ENCODE assay signal across 21 cellular contexts in genomic region chr20:2806351-2806701, GRCh38. TPM values are rescaled to one million over a fixed set of nuclear protein-coding genes. Genes with fewer than 3 reads are reported as not detected.
DNase-seq lines count a peak whose midpoint lies in the region; ATAC-seq and TF ChIP-seq lines count a peak whose summit lies in the region.
"Had no signal": no experiment of that assay in that cellular context is flagged by ENCODE, and none has a peak within 500 bp of the region (broad histone marks: within the 10 kb centered on the region; RNA-seq: fewer than 3 reads in every experiment).

No MANE protein-coding gene starts in this region.

- H3K27me3 Mint-ChIP-seq in osteocyte (ENCODE audit: unreplicated experiment) = peaks cover 32% of the 10 kb centered on the region

- TF ChIP-seq CTCF in GM13976 (IDR thresholded peaks at IDR 0.05; ENCODE audit: borderline replicate concordance, control extremely low read depth, extremely low read depth, insufficient read depth, missing control alignments) = no peak
- TF ChIP-seq CTCF in osteocyte (IDR thresholded peaks at IDR 0.05) = no peak

- peak; percentile 15 for DNase-seq in GM13976 (ENCODE audit: low spot score)
- DNase-seq in LoVo (ENCODE audit: low spot score) = peak; percentile 4
- DNase-seq in left lobe of liver (ENCODE audit: low spot score) = no peak
- peak; percentile 46 for DNase-seq in osteocyte (ENCODE audit: extremely low spot score, unreplicated experiment)
- DNase-seq in NCI-H2029 (lab: John Stamatoyannopoulos, UW) = no peak
- DNase-seq in NK-92 treated with Interleukin-12 subunit alpha and Interleukin-12 subunit beta, amount 100 ng/mL, for 24 hours (lab: John Stamatoyannopoulos, UW) = no peak
- DNase-seq in NCI-H345 treated with DMSO at 0.1 percent for 48 hours (lab: John Stamatoyannopoulos, UW; ENCODE audit: unreplicated experiment) = no peak
- DNase-seq: BE2C; CD4-positive, alpha-beta memory T cell; DMS79; NCI-H1105 treated with DMSO at 0.1 percent for 48 hours; NCI-H187; NCI-H446; NCI-H69; SHP77 treated with DMSO at 0.1 percent for 48 hours had no signal

- no peak overlapping the region for H3K27ac Mint-ChIP-seq in osteocyte (ENCODE audit: unreplicated experiment)
- H3K27ac Mint-ChIP-seq: CD4-positive, alpha-beta memory T cell had no signal

- ATAC-seq in left lobe of liver = peak; percentile 74
- ATAC-seq: SK-N-SH treated with all-trans-retinoic acid at 6 μM for 48 hours had no signal

- in situ Hi-C loops in GM13976 (cut with MboI; ENCODE audit: low sequenced_read_pairs, unreplicated experiment) = no loop called here

- peaks cover 12% of the 10 kb centered on the region for H3K4me1 Mint-ChIP-seq in osteocyte (ENCODE audit: unreplicated experiment)

- H3K9me3 Mint-ChIP-seq in osteocyte (ENCODE audit: unreplicated experiment) = peaks cover 4% of the 10 kb centered on the region

- no peak overlapping the region for H3K4me3 Mint-ChIP-seq in osteocyte (ENCODE audit: unreplicated experiment)
- H3K4me3 Mint-ChIP-seq: CD4-positive, alpha-beta memory T cell had no signal

- peaks cover 6% of the 10 kb centered on the region for H3K36me3 Mint-ChIP-seq in osteocyte (ENCODE audit: unreplicated experiment)
- H3K36me3 Mint-ChIP-seq: CD4-positive, alpha-beta memory T cell had no signal

RNA-seq across cellular contexts. Expression of gene CPXM1, which starts 5.9 kb away (rescaled TPM):
- total RNA-seq in left lobe of liver (not detected), osteocyte (84.0 and 85.8 TPM in 2 replicates)
- total RNA-seq: CD4-positive, alpha-beta memory T cell; HT-29; LHCN-M2; OCI-LY7; RPMI7951 had no signal

RNA-seq across cellular contexts. Expression of gene C20orf141, which starts 8.5 kb away (rescaled TPM):
- total RNA-seq in left lobe of liver (not detected), osteocyte (not detected in 2 replicates)
- total RNA-seq: CD4-positive, alpha-beta memory T cell; H1; HT-29; LHCN-M2; OCI-LY7; RPMI7951 had no signal

RNA-seq across cellular contexts. Expression of gene TMEM239, which starts 9.8 kb away (rescaled TPM):
- total RNA-seq in left lobe of liver (not detected), osteocyte (not detected in 2 replicates)
- total RNA-seq: CD4-positive, alpha-beta memory T cell; H1; HT-29; LHCN-M2; OCI-LY7; RPMI7951 had no signal

RNA-seq across cellular contexts. Expression of gene PCED1A, which starts 34.1 kb away (rescaled TPM):
- total RNA-seq in left lobe of liver = 21.4 TPM
- total RNA-seq in osteocyte = 68.3 and 80.8 TPM in 2 replicates

RNA-seq across cellular contexts. Expression of gene VPS16, which starts 34.2 kb away (rescaled TPM):
- total RNA-seq in left lobe of liver (19.3 TPM), osteocyte (45.2 and 51.1 TPM in 2 replicates)

Comparison
In these comparisons a context has a peak if more than half of its experiments do, and no peak if none do; other contexts are left out.
1. DNase-seq: peak in GM13976 (single experiment), LoVo (single experiment) and osteocyte (single experiment); none in left lobe of liver (single experiment), NCI-H2029 (single experiment), NK-92 treated with Interleukin-12 subunit alpha and Interleukin-12 subunit beta, amount 100 ng/mL, for 24 hours (single experiment) and NCI-H345 treated with DMSO at 0.1 percent for 48 hours (single experiment).
2. RNA of gene CPXM1, which starts 5.9 kb away (total RNA-seq): 84.0 to 85.8 TPM in osteocyte; not detected in left lobe of liver (single experiment); every median in the first group is over 10 times any median in the second.